ENCODE assay signal across 9 cellular contexts in the genomic region with DNA sequence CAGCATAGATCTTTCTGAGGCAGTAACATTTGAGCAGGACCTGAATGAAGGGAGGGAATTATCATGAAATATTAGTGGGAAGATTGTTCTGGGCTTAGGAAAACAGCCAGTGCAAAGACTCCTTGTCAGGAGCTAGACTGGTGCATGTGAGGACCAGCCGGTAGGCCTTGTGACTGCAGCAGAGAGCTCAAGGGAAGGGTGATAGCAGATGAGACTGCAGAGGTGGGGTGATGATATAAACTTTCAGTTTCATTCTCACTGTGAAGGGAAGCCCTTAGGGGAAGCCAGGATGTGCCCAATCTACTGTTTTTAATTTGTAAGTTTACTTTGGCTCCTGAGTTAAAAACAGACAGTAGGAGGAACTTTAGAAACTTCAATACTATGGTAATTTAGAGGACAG. TPM values are rescaled to one million over a fixed set of nuclear protein-coding genes. Genes with fewer than 3 reads are reported as not detected.
A peak's percentile ranks its signal among the peaks of the same experiment; 100 is the strongest.
DNase-seq lines count a peak whose midpoint lies in the region; ATAC-seq and TF ChIP-seq lines count a peak whose summit lies in the region.
"Had no signal": no experiment of that assay in that cellular context is flagged by ENCODE, and none has a peak within 500 bp of the region (broad histone marks: within the 10 kb centered on the region; RNA-seq: fewer than 3 reads in every experiment).

No MANE protein-coding gene starts in this region.

- H3K36me3 ChIP-seq in BLaER1, result no peaks in the 10 kb centered on the region

- DNase-seq in GM20000 (ENCODE audit: low spot score), result peak; percentile 81
- peak; percentile 23 for DNase-seq in activated CD8-positive, alpha-beta memory T cell treated with anti-CD3 and anti-CD28 coated beads, Interleukin-2, amount 50 U/mL, for 4 hours
- no peak for DNase-seq in left cardiac atrium
- DNase-seq in stimulated activated CD8-positive, alpha-beta memory T cell treated with anti-CD3 and anti-CD28 coated beads, Interleukin-2, amount 100 ng/mL, for 48 hours (ENCODE audit: low read depth in 2 of 2), result peak; percentile 16 to 21
- no peak for DNase-seq in ecto neural progenitor cell (ENCODE audit: low spot score)
- DNase-seq in superior temporal gyrus (ENCODE audit: extremely low spot score), result no peak

- H3K9ac ChIP-seq in BLaER1, result no peak overlapping the region

- H3K9me3 ChIP-seq in BLaER1, result no peaks in the 10 kb centered on the region

- no peak overlapping the region for H3K27ac ChIP-seq in BLaER1

- no peak for TF ChIP-seq CTCF in GM20000 (IDR thresholded peaks at IDR 0.05; ENCODE audit: extremely low read depth, missing control alignments)

- no peaks in the 10 kb centered on the region for H3K27me3 ChIP-seq in BLaER1

- H3K4me2 ChIP-seq in BLaER1, result peak overlapping the region; percentile 28

- no peak overlapping the region for H3K4me3 ChIP-seq in BLaER1

- ATAC-seq in HG03575 (IDR thresholded peaks at IDR 0.05; ENCODE audit: extremely low read depth, insufficient number of reproducible peaks, low FRiP score, unreplicated experiment) (peak; percentile 89), left cardiac atrium (peak; percentile 75 to 79)

- H4K20me1 ChIP-seq in BLaER1, result no peaks in the 10 kb centered on the region

- intact Hi-C loops in left cardiac atrium (cut with DNase I), result no loop called here

- peaks cover 33% of the 10 kb centered on the region for H3K4me1 ChIP-seq in BLaER1

RNA-seq across cellular contexts. Expression of gene IL22, which starts 12.4 kb away (rescaled TPM):
- total RNA-seq in left cardiac atrium, result not detected
- total RNA-seq: epithelial cell of proximal tubule had no signal

RNA-seq across cellular contexts. Expression of gene IL26, which starts 15.4 kb away (rescaled TPM):
- total RNA-seq in left cardiac atrium, result not detected
- total RNA-seq: epithelial cell of proximal tubule had no signal

Comparison
In these comparisons a context has a peak if more than half of its experiments do, and no peak if none do; other contexts are left out.
1. DNase-seq: peak in GM20000 (single experiment), activated CD8-positive, alpha-beta memory T cell treated with anti-CD3 and anti-CD28 coated beads, Interleukin-2, amount 50 U/mL, for 4 hours (single experiment) and stimulated activated CD8-positive, alpha-beta memory T cell treated with anti-CD3 and anti-CD28 coated beads, Interleukin-2, amount 100 ng/mL, for 48 hours (2 of 2); none in left cardiac atrium (single experiment), ecto neural progenitor cell (single experiment) and superior temporal gyrus (single experiment).